Comparison of ENCODE assay signal across 17 cellular contexts in genomic region chr6:105321728-105322127, GRCh38.
DNase-seq lines count a peak whose midpoint lies in the region; ATAC-seq and TF ChIP-seq lines count a peak whose summit lies in the region.
"Had no signal": no experiment of that assay in that cellular context is flagged by ENCODE, and none has a peak within 500 bp of the region (broad histone marks: within the 10 kb centered on the region; RNA-seq: fewer than 3 reads in every experiment).

No MANE protein-coding gene starts in this region.

- H4K20me1 ChIP-seq in H9 (ENCODE audit: control insufficient read depth, insufficient read depth, insufficient read length) (no peaks in the 10 kb centered on the region), neural progenitor cell (ENCODE audit: low read depth) (no peaks in the 10 kb centered on the region)

- H3K4me3 ChIP-seq in neural progenitor cell (no peak overlapping the region), aorta (ENCODE audit: low read length in 2 of 2) (no peak overlapping the region), endodermal cell (ENCODE audit: low read length) (no peak overlapping the region)

- H3K27me3 Mint-ChIP-seq in H9 (ENCODE audit: low read depth) (no peaks in the 10 kb centered on the region), neural progenitor cell (ENCODE audit: insufficient read depth, low read depth) (no peaks in the 10 kb centered on the region), endodermal cell (ENCODE audit: insufficient read depth) (no peaks in the 10 kb centered on the region)
- H3K27me3 Mint-ChIP-seq: IgD-negative memory B cell had no signal

- DNase-seq in H9 (no peak), neural progenitor cell (ENCODE audit: low spot score) (no peak), aorta (no peak), endodermal cell (no peak)
- DNase-seq: AML-193, GF-D8, H7, MM.1S, NCI-H2107, NCI-H526 treated with DMSO at 0.1 percent for 48 hours, SW 1271 had no signal

- H2AFZ ChIP-seq in H9 (ENCODE audit: low read length) (no peak overlapping the region), neural progenitor cell (replicated peaks) (no peak overlapping the region)

- H2BK15ac ChIP-seq in H9 (ENCODE audit: low read depth, low read length) = no peak overlapping the region

- intact Hi-C loops in aorta (cut with DNase I) = no loop called here

- H3K79me2 ChIP-seq in H9 (ENCODE audit: insufficient read depth, low read length) (no peaks in the 10 kb centered on the region), neural progenitor cell (ENCODE audit: low read depth) (no peaks in the 10 kb centered on the region)

- H2BK5ac ChIP-seq in H9 (ENCODE audit: insufficient read length, low read length) = no peak overlapping the region

- ATAC-seq in aorta (ENCODE audit: low FRiP score) = no peak
- no peak for ATAC-seq in HG03520 (IDR thresholded peaks at IDR 0.05; ENCODE audit: unreplicated experiment)
- ATAC-seq: Right ventricle myocardium inferior had no signal

- H2BK12ac ChIP-seq in H9 (ENCODE audit: insufficient read length, low read depth, low read length) = no peak overlapping the region

- H3K9me3 ChIP-seq in H9 (ENCODE audit: control insufficient read depth, low read depth, low read length) = no peaks in the 10 kb centered on the region
- no peaks in the 10 kb centered on the region for H3K9me3 ChIP-seq in neural progenitor cell (ENCODE audit: low read depth)
- no peaks in the 10 kb centered on the region for H3K9me3 ChIP-seq in aorta (ENCODE audit: control insufficient read depth, low read length)
- no peaks in the 10 kb centered on the region for H3K9me3 ChIP-seq in endodermal cell (ENCODE audit: control insufficient read depth, low read length)

- H3K27ac ChIP-seq in C4-2B (peak overlapping the region; percentile 56), H9 (ENCODE audit: insufficient read length, low read depth, low read length) (no peak overlapping the region), VCaP (peak overlapping the region; percentile 75), neural progenitor cell (no peak overlapping the region), aorta (ENCODE audit: low read depth in 1 of 2, low read length in 2 of 2) (no peak overlapping the region), endodermal cell (ENCODE audit: low read depth, low read length) (no peak overlapping the region)

- H3K23ac ChIP-seq in H9 (ENCODE audit: insufficient read length, low read depth, low read length) = no peak overlapping the region

- H3K18ac ChIP-seq in H9 (ENCODE audit: insufficient read length, low read depth, low read length) = no peak overlapping the region

- H3K27ac Mint-ChIP-seq in H9 = peak overlapping the region in 2 of 3 experiments; percentile 32 to 82; a peak in 3 of 7 replicates
- peak overlapping the region; percentile 82 for H3K27ac Mint-ChIP-seq in neural progenitor cell
- no peak overlapping the region for H3K27ac Mint-ChIP-seq in endodermal cell
- H3K27ac Mint-ChIP-seq: IgD-negative memory B cell had no signal

- H4K5ac ChIP-seq in H9 (ENCODE audit: insufficient read length, low read depth, low read length) = no peak overlapping the region

- H3K14ac ChIP-seq in H9 (ENCODE audit: insufficient read depth, low read length) = no peak overlapping the region

- H3K4ac ChIP-seq in H9 (ENCODE audit: low read depth, low read length) = no peak overlapping the region

- H3K23me2 ChIP-seq in H9 (ENCODE audit: insufficient read length, low read depth, low read length, poor library complexity, severe bottlenecking) = no peaks in the 10 kb centered on the region

- H3K9me3 Mint-ChIP-seq in H9 (no peaks in the 10 kb centered on the region), neural progenitor cell (no peaks in the 10 kb centered on the region), endodermal cell (no peaks in the 10 kb centered on the region)
- H3K9me3 Mint-ChIP-seq: CD14-positive monocyte, IgD-negative memory B cell had no signal

- H3K36me3 ChIP-seq in neural progenitor cell (no peaks in the 10 kb centered on the region), aorta (ENCODE audit: control insufficient read depth in 1 of 2, insufficient read depth in 2 of 2, low read length in 1 of 2) (peaks cover 2 to 5% of the 10 kb centered on the region in 2 donors), endodermal cell (ENCODE audit: control insufficient read depth, insufficient read depth, low read length) (peaks cover 29% of the 10 kb centered on the region)

- no peak overlapping the region for H3T11ph ChIP-seq in H9 (ENCODE audit: low read length)

- no peak overlapping the region for H2BK120ac ChIP-seq in H9 (ENCODE audit: low read depth, low read length, poor library complexity, severe bottlenecking)

- H3K27me3 ChIP-seq in H9 (ENCODE audit: insufficient read depth, low read length) (no peaks in the 10 kb centered on the region), neural progenitor cell (no peaks in the 10 kb centered on the region), aorta (ENCODE audit: control insufficient read depth in 1 of 2, insufficient read depth in 2 of 2, low read length in 1 of 2) (no peaks in the 10 kb centered on the region), endodermal cell (ENCODE audit: control insufficient read depth, insufficient read depth, low read length, poor library complexity, severe bottlenecking) (no peaks in the 10 kb centered on the region)

- TF ChIP-seq CTCF in C4-2B (conservative IDR thresholded peaks at IDR 0.05) = no peak
- no peak for TF ChIP-seq CTCF in H9 (conservative IDR thresholded peaks at IDR 0.05)
- no peak for TF ChIP-seq CTCF in VCaP (conservative IDR thresholded peaks at IDR 0.05)
- no peak for TF ChIP-seq CTCF in neural progenitor cell (IDR thresholded peaks at IDR 0.05)
- TF ChIP-seq CTCF in endodermal cell (conservative IDR thresholded peaks at IDR 0.05) = no peak

- H3K4me1 Mint-ChIP-seq in H9 = no peaks in the 10 kb centered on the region
- H3K4me1 Mint-ChIP-seq in neural progenitor cell = no peaks in the 10 kb centered on the region
- H3K4me1 Mint-ChIP-seq in endodermal cell = no peaks in the 10 kb centered on the region
- H3K4me1 Mint-ChIP-seq: CD14-positive monocyte, IgD-negative memory B cell had no signal

- WGBS in H9 (ENCODE audit: extremely low coverage, insufficient read length, low lambda C conversion rate) = no CpG with 5 or more reads among the region's 2 CpGs
- 98 to 100% methylated on average over 2 of the region's 2 CpGs for WGBS in aorta, 2 donors
- WGBS in endodermal cell (ENCODE audit: insufficient coverage in 1 of 2, insufficient read length in 1 of 2), 2 experiments = 86 to 98% methylated on average over 2 of the region's 2 CpGs

- H3F3A ChIP-seq in neural progenitor cell (ENCODE audit: low read depth) = no peaks in the 10 kb centered on the region

- H3K4me2 ChIP-seq in H9 (ENCODE audit: insufficient read depth, insufficient read length, low read length) = no peak overlapping the region
- H3K4me2 ChIP-seq in neural progenitor cell = no peak overlapping the region

- no peak overlapping the region for H4K8ac ChIP-seq in H9 (replicated peaks; ENCODE audit: insufficient read length, low read depth, low read length)

- no peak overlapping the region for H2BK20ac ChIP-seq in H9 (ENCODE audit: low read depth, low read length, poor library complexity, severe bottlenecking)

- H3K36me3 Mint-ChIP-seq in H9 (ENCODE audit: insufficient read depth in 1 of 3, low read depth in 3 of 3) = peaks cover 7 to 16% (median 15%) of the 10 kb centered on the region in 3 experiments; a peak in 4 of 7 replicates
- peaks cover 16% of the 10 kb centered on the region for H3K36me3 Mint-ChIP-seq in neural progenitor cell
- H3K36me3 Mint-ChIP-seq in endodermal cell (ENCODE audit: low read depth) = peaks cover 14% of the 10 kb centered on the region

- H3K4me1 ChIP-seq in H9 (ENCODE audit: insufficient read depth, low read length) (no peaks in the 10 kb centered on the region), neural progenitor cell (no peaks in the 10 kb centered on the region), aorta (ENCODE audit: control insufficient read depth in 1 of 2, insufficient read depth in 2 of 2, low read length in 2 of 2) (no peaks in the 10 kb centered on the region), endodermal cell (ENCODE audit: control insufficient read depth, insufficient read depth, low read length) (no peaks in the 10 kb centered on the region)

- H3K9ac ChIP-seq in H9 (ENCODE audit: extremely low read depth, insufficient read length, low read length) (no peak overlapping the region), neural progenitor cell (no peak overlapping the region), endodermal cell (ENCODE audit: extremely low read depth, low read length, poor library complexity, severe bottlenecking) (no peak overlapping the region)

- H3K56ac ChIP-seq in H9 (ENCODE audit: insufficient read length, low read depth, low read length) = no peak overlapping the region

- H3K4me3 Mint-ChIP-seq in H9 (no peak overlapping the region), neural progenitor cell (no peak overlapping the region), endodermal cell (no peak overlapping the region)
- H3K4me3 Mint-ChIP-seq: CD14-positive monocyte, IgD-negative memory B cell had no signal

- H3K79me1 ChIP-seq in H9 (ENCODE audit: insufficient read depth, low read depth, low read length, poor library complexity, severe bottlenecking) = no peaks in the 10 kb centered on the region

- H4K91ac ChIP-seq in H9 (ENCODE audit: insufficient read length, low read depth, low read length) = no peak overlapping the region

- no peak overlapping the region for H2AK5ac ChIP-seq in H9 (ENCODE audit: insufficient read length, low read length)

Comparison
In these comparisons a context has a peak if more than half of its experiments do, and no peak if none do; other contexts are left out.
1. H3K27ac ChIP-seq: peak in C4-2B (single experiment) and VCaP (single experiment); none in H9 (single experiment), neural progenitor cell (single experiment), aorta (0 of 2) and endodermal cell (single experiment).